ENCODE assay signal across 33 cellular contexts in the genomic region with DNA sequence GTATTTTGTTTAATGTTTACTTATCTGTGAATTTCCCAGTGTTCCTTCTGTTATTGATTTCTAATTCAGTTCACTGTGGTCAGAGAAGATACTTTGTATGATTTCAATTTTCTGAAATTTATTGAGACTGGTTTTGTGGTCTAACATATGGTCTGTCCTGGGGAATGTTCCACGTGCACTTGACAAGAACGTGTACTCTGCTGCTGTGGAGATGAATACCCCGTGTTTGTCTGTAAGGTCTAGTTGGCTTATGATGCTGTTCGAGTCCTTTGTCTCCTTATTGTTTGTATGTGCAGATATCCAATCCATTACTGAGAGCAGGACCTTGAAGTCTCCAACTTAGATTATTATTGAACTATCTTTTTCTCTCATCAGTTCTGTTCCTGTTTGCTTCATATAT.
"Had no signal": no experiment of that assay in that cellular context is flagged by ENCODE, and none has a peak within 500 bp of the region (broad histone marks: within the 10 kb centered on the region; RNA-seq: fewer than 3 reads in every experiment).

No MANE protein-coding gene starts in this region.

- H3K36me3 Mint-ChIP-seq: activated CD4-positive, alpha-beta memory T cell treated with anti-CD3 and anti-CD28 coated beads for 36 hours; activated naive CD4-positive, alpha-beta T cell treated with anti-CD3 and anti-CD28 coated beads, Interleukin-2, amount 50 U/mL, for 72 hours; activated naive CD8-positive, alpha-beta T cell treated with anti-CD3 and anti-CD28 coated beads for 36 hours had no signal

- H3K27ac Mint-ChIP-seq: activated B cell treated with CpG ODN at 0.5 μM for 24 hours; activated CD4-positive, alpha-beta memory T cell treated with anti-CD3 and anti-CD28 coated beads for 36 hours; activated CD4-positive, alpha-beta T cell treated with anti-CD3 and anti-CD28 coated beads, Interleukin-2, amount 10 ng/mL, durations not matched to agents 24 days and 14 days; activated CD8-positive, alpha-beta T cell treated with anti-CD3 and anti-CD28 coated beads for 36 hours; activated naive CD4-positive, alpha-beta T cell treated with anti-CD3 and anti-CD28 coated beads for 36 hours; activated naive CD4-positive, alpha-beta T cell treated with anti-CD3 and anti-CD28 coated beads, Interleukin-2, amount 50 U/mL, for 72 hours; activated naive CD8-positive, alpha-beta T cell treated with anti-CD3 and anti-CD28 coated beads for 36 hours; activated T-cell treated with anti-CD3 and anti-CD28 coated beads, Interleukin-2, amount 50 U/mL, for 24 hours; activated T-helper 2 cell treated with anti-CD3 and anti-CD28 coated beads, Interferon-gamma antibody, Interleukin-2, Interleukin-4, amounts not matched to agents 10 μg/mL and 5 μg/mL and 100 μg/mL, durations not matched to agents 14 hours and 24 hours and 36 hours; T-helper 1 cell treated with Interleukin-12 subunit alpha and Interleukin-12 subunit beta and Interleukin-4 antibody, amounts not matched to agents 30 μg/mL and 1 μg/mL, for 36 hours; T-helper 2 cell treated with Interferon-gamma antibody and Interleukin-4, amounts not matched to agents 5 μg/mL and 100 μg/mL, for 36 hours had no signal

- H3K9me3 Mint-ChIP-seq: activated B cell treated with CpG ODN at 0.5 μM for 24 hours; activated CD4-positive, alpha-beta memory T cell treated with anti-CD3 and anti-CD28 coated beads for 36 hours; activated CD4-positive, alpha-beta T cell treated with anti-CD3 and anti-CD28 coated beads, Interleukin-2, amount 10 ng/mL, durations not matched to agents 24 days and 14 days; activated CD8-positive, alpha-beta T cell treated with anti-CD3 and anti-CD28 coated beads for 36 hours; activated naive CD4-positive, alpha-beta T cell treated with anti-CD3 and anti-CD28 coated beads for 36 hours; activated naive CD8-positive, alpha-beta T cell treated with anti-CD3 and anti-CD28 coated beads for 36 hours; activated T-cell treated with anti-CD3 and anti-CD28 coated beads, Interleukin-2, amount 50 U/mL, for 24 hours; T-helper 1 cell treated with Interleukin-12 subunit alpha and Interleukin-12 subunit beta and Interleukin-4 antibody, amounts not matched to agents 30 μg/mL and 1 μg/mL, for 36 hours had no signal

- FAIRE-seq: astrocyte had no signal

- H3K4me1 ChIP-seq: adrenal gland, body of pancreas, breast epithelium had no signal

- H3K36me3 ChIP-seq: adrenal gland, brain microvascular endothelial cell, breast epithelium had no signal

- ATAC-seq: activated CD8-positive, alpha-beta T cell treated with anti-CD3 and anti-CD28 coated beads for 36 hours; activated naive CD4-positive, alpha-beta T cell treated with anti-CD3 and anti-CD28 coated beads, Interleukin-2, amount 50 U/mL, for 72 hours; body of pancreas had no signal

- H3K4me1 Mint-ChIP-seq: activated B cell treated with CpG ODN at 0.5 μM for 24 hours; activated CD4-positive, alpha-beta T cell treated with anti-CD3 and anti-CD28 coated beads, Interleukin-2, amount 10 ng/mL, durations not matched to agents 24 days and 14 days; activated naive CD8-positive, alpha-beta T cell treated with anti-CD3 and anti-CD28 coated beads for 36 hours had no signal

- H3K27me3 ChIP-seq: adrenal gland, body of pancreas, brain microvascular endothelial cell, breast epithelium had no signal

- H3K4me3 Mint-ChIP-seq: activated B cell treated with CpG ODN at 0.5 μM for 24 hours; activated CD4-positive, alpha-beta memory T cell treated with anti-CD3 and anti-CD28 coated beads for 36 hours; activated CD4-positive, alpha-beta T cell treated with anti-CD3 and anti-CD28 coated beads, Interleukin-2, amount 10 ng/mL, durations not matched to agents 24 days and 14 days; activated CD8-positive, alpha-beta T cell treated with anti-CD3 and anti-CD28 coated beads for 36 hours; activated naive CD4-positive, alpha-beta T cell treated with anti-CD3 and anti-CD28 coated beads for 36 hours; activated naive CD8-positive, alpha-beta T cell treated with anti-CD3 and anti-CD28 coated beads for 36 hours; activated T-cell treated with anti-CD3 and anti-CD28 coated beads, Interleukin-2, amount 50 U/mL, for 24 hours; T-helper 1 cell treated with Interleukin-12 subunit alpha and Interleukin-12 subunit beta and Interleukin-4 antibody, amounts not matched to agents 30 μg/mL and 1 μg/mL, for 36 hours; T-helper 2 cell treated with Interferon-gamma antibody and Interleukin-4, amounts not matched to agents 5 μg/mL and 100 μg/mL, for 36 hours had no signal

- H3K27ac ChIP-seq: adrenal gland, body of pancreas, brain microvascular endothelial cell, breast epithelium, VCaP had no signal

- DNase-seq: activated B cell treated with CpG ODN at 0.5 μM for 24 hours; activated CD4-positive, alpha-beta memory T cell treated with anti-CD3 and anti-CD28 coated beads for 36 hours; activated CD4-positive, alpha-beta T cell treated with anti-CD3 and anti-CD28 coated beads for 4 hours; activated CD4-positive, alpha-beta T cell treated with anti-CD3 and anti-CD28 coated beads, Interleukin-2, amount 10 ng/mL, durations not matched to agents 24 days and 14 days; activated CD4-positive, alpha-beta T cell treated with anti-CD3 and anti-CD28 coated beads, Interleukin-2, amount 50 U/mL, for 1 hour; activated CD4-positive, alpha-beta T cell treated with anti-CD3 and anti-CD28 coated beads, Interleukin-2, amount 50 U/mL, for 4 hours; activated CD4-positive, CD25-positive, alpha-beta regulatory T cell treated with anti-CD3 and anti-CD28 coated beads, Interleukin-2, amount 50 U/mL, for 72 hours; activated CD8-positive, alpha-beta memory T cell treated with anti-CD3 and anti-CD28 coated beads, Interleukin-2, amount 50 U/mL, for 4 hours; activated CD8-positive, alpha-beta T cell treated with anti-CD3 and anti-CD28 coated beads for 36 hours; activated effector memory CD4-positive, alpha-beta T cell treated with anti-CD3 and anti-CD28 coated beads, Interleukin-2, amount 50 U/mL, for 16 hours; activated gamma-delta T cell treated with Interleukin-2 at 50 U/mL for 16 hours; activated naive CD4-positive, alpha-beta T cell; activated naive CD4-positive, alpha-beta T cell treated with anti-CD3 and anti-CD28 coated beads for 36 hours; activated naive CD4-positive, alpha-beta T cell treated with anti-CD3 and anti-CD28 coated beads, Interleukin-2, amount 50 U/mL, for 16 hours; activated naive CD8-positive, alpha-beta T cell treated with anti-CD3 and anti-CD28 coated beads for 36 hours; activated T-cell treated with anti-CD3 and anti-CD28 coated beads, Interleukin-2, amount 50 U/mL, for 24 hours; activated T-cell treated with anti-CD3 and anti-CD28 coated beads, Interleukin-2, amount 50 U/mL, for 48 hours; adrenal gland; amniotic stem cell; aorta; body of pancreas; brain microvascular endothelial cell; central memory CD4-positive, alpha-beta T cell; T-helper 1 cell; T-helper 2 cell; T-helper 9 cell had no signal

- H3K27me3 Mint-ChIP-seq: activated B cell treated with CpG ODN at 0.5 μM for 24 hours; activated CD4-positive, alpha-beta memory T cell treated with anti-CD3 and anti-CD28 coated beads for 36 hours; activated CD4-positive, alpha-beta T cell treated with anti-CD3 and anti-CD28 coated beads, Interleukin-2, amount 10 ng/mL, durations not matched to agents 24 days and 14 days; activated CD8-positive, alpha-beta T cell treated with anti-CD3 and anti-CD28 coated beads for 36 hours; activated naive CD8-positive, alpha-beta T cell treated with anti-CD3 and anti-CD28 coated beads for 36 hours; activated T-cell treated with anti-CD3 and anti-CD28 coated beads, Interleukin-2, amount 50 U/mL, for 24 hours had no signal

- H3K4me3 ChIP-seq: adrenal gland, body of pancreas, breast epithelium had no signal
